In the genomic region with DNA sequence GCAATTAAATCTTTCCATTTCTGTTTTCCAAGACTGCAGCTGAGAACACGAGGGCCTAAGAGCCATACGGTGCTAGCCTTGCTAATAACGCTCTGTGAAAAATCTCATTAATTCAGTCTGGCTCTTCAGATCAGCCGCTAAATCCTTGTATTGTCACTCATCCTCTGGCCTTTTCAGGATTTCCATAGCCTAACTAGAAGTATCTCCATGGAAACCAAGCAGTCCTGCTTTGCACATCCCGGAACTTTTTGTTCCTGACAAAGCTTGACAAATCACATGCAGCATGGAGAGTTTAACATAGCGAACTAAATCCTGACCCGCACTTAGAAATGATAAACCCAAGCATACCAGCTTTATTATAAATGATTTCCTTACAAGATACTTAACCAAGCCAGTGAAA, we compare ENCODE assay signal across 32 cellular contexts.
DNase-seq lines count a peak whose midpoint lies in the region; ATAC-seq and TF ChIP-seq lines count a peak whose summit lies in the region.
"Had no signal": no experiment of that assay in that cellular context is flagged by ENCODE, and none has a peak within 500 bp of the region (broad histone marks: within the 10 kb centered on the region; RNA-seq: fewer than 3 reads in every experiment).

No MANE protein-coding gene starts in this region.

- H3K9me3 ChIP-seq in mesenchymal stem cell (ENCODE audit: control insufficient read depth, low read length) (no peaks in the 10 kb centered on the region), transverse colon (no peaks in the 10 kb centered on the region), PC-3 (ENCODE audit: low read length) (no peaks in the 10 kb centered on the region)
- H3K9me3 ChIP-seq: esophagus muscularis mucosa, neutrophil, prostate gland, thoracic aorta had no signal

- H3K36me3 ChIP-seq in mesenchymal stem cell (ENCODE audit: control insufficient read depth in 1 of 2, insufficient read depth in 2 of 2, low read depth in 1 of 2, low read length in 2 of 2) = no peaks in the 10 kb centered on the region
- H3K36me3 ChIP-seq in transverse colon = no peaks in the 10 kb centered on the region
- H3K36me3 ChIP-seq in PC-3 (ENCODE audit: low read depth, low read length) = no peaks in the 10 kb centered on the region
- H3K36me3 ChIP-seq: esophagus muscularis mucosa, heart right ventricle, neutrophil, prostate gland, thoracic aorta had no signal

- no peak overlapping the region for H2BK15ac ChIP-seq in mesenchymal stem cell (ENCODE audit: low read depth, poor library complexity, severe bottlenecking)

- H3K4me1 ChIP-seq in mesenchymal stem cell (ENCODE audit: control insufficient read depth, insufficient read depth, low read depth, low read length) = peaks cover 2% of the 10 kb centered on the region
- H3K4me1 ChIP-seq in transverse colon = peaks cover 0 to 1% (median 0%) of the 10 kb centered on the region in 4 donors
- H3K4me1 ChIP-seq in PC-3 (ENCODE audit: insufficient read depth, low read length) = peaks cover 11% of the 10 kb centered on the region
- H3K4me1 ChIP-seq: prostate gland had no signal

- CTCF ChIA-PET in PC-3 (lab: Charles Lee) = no interaction called here

- H4K8ac ChIP-seq in mesenchymal stem cell (ENCODE audit: low read length) = no peak overlapping the region

- H3K27me3 ChIP-seq in mesenchymal stem cell (ENCODE audit: control insufficient read depth in 1 of 2, insufficient read depth in 1 of 2, low read length in 2 of 2) (no peaks in the 10 kb centered on the region), transverse colon (no peaks in the 10 kb centered on the region), PC-3 (ENCODE audit: low read length) (no peaks in the 10 kb centered on the region)
- H3K27me3 ChIP-seq: esophagus muscularis mucosa, foreskin keratinocyte, heart right ventricle, neutrophil had no signal

- H3K79me1 ChIP-seq in mesenchymal stem cell (replicated peaks; ENCODE audit: low read length, poor library complexity, severe bottlenecking) = no peaks in the 10 kb centered on the region

- H4K91ac ChIP-seq in mesenchymal stem cell (ENCODE audit: low read length) = no peak overlapping the region

- H3K23ac ChIP-seq in mesenchymal stem cell (ENCODE audit: low read length in 2 of 2) = no peak overlapping the region

- H3K27ac ChIP-seq in mesenchymal stem cell (ENCODE audit: low read length, poor library complexity, severe bottlenecking) (no peak overlapping the region), transverse colon (no peak overlapping the region), PC-3 (ENCODE audit: low read length) (no peak overlapping the region)
- H3K27ac ChIP-seq: esophagus muscularis mucosa, foreskin keratinocyte, heart right ventricle, neutrophil, prostate gland, thoracic aorta had no signal

- H2AK5ac ChIP-seq in mesenchymal stem cell (ENCODE audit: low read length, severe bottlenecking) = no peak overlapping the region

- H3K14ac ChIP-seq in mesenchymal stem cell (ENCODE audit: low read length in 2 of 2) = no peak overlapping the region

- no TSS peak for BruUV-seq in PC-3 (replicated peaks; lab: Mats Ljungman, UMichigan)

- H3K18ac ChIP-seq in mesenchymal stem cell (ENCODE audit: low read depth in 1 of 2, low read length in 2 of 2) = no peak overlapping the region

- DNase-seq in NCI-H1417 (lab: John Stamatoyannopoulos, UW) = peak in 2 of 3 experiments; percentile 8 to 50
- no peak for DNase-seq in NCI-H1417 treated with DMSO at 0.1 percent for 48 hours (lab: John Stamatoyannopoulos, UW)
- DNase-seq in amniotic epithelial cell (ENCODE audit: low read depth) = peak; percentile 91
- peak; percentile 81 for DNase-seq in mesenchymal stem cell
- no peak for DNase-seq in transverse colon
- no peak for DNase-seq in posterior vena cava (ENCODE audit: low spot score)
- no peak for DNase-seq in PC-3
- DNase-seq: 8988T; activated CD4-positive, alpha-beta memory T cell treated with anti-CD3 and anti-CD28 coated beads, Interleukin-2, amount 10 ng/mL, durations not matched to agents 7 days and 5 days; activated CD4-positive, CD25-positive, alpha-beta regulatory T cell; activated CD8-positive, alpha-beta memory T cell treated with anti-CD3 and anti-CD28 coated beads, Interleukin-2, amount 50 U/mL, for 48 hours; activated naive CD4-positive, alpha-beta T cell treated with anti-CD3 and anti-CD28 coated beads, Interleukin-2, amount 50 U/mL, for 16 hours; AML-193; CD8-positive, alpha-beta T cell; effector memory CD4-positive, alpha-beta T cell; foreskin keratinocyte; heart right ventricle; KBM-7; mammary epithelial cell; NCI-H1105; NCI-H2029; SHP77 treated with DMSO at 0.1 percent for 48 hours; stimulated activated naive CD8-positive, alpha-beta T cell treated with anti-CD3 and anti-CD28 coated beads, Interleukin-15, Interleukin-2, amounts not matched to agents 100 U/mL and 50 U/mL, for 24 hours; SW 1271 had no signal

- H3F3A ChIP-seq in PC-3 (ENCODE audit: low read length, unreplicated experiment) = no peaks in the 10 kb centered on the region

- H3K79me2 ChIP-seq in PC-3 (ENCODE audit: low read length) = no peaks in the 10 kb centered on the region

- no peak overlapping the region for H3K4ac ChIP-seq in mesenchymal stem cell (ENCODE audit: low read depth in 1 of 2, low read length in 2 of 2)

- H2AFZ ChIP-seq in mesenchymal stem cell (ENCODE audit: low read depth, low read length) (no peak overlapping the region), PC-3 (ENCODE audit: low read length) (no peak overlapping the region)

- no peak overlapping the region for H2BK12ac ChIP-seq in mesenchymal stem cell (ENCODE audit: low read length in 2 of 2)

- POLR2A ChIA-PET in PC-3 (lab: Charles Lee; ENCODE audit: unreplicated experiment) = no interaction called here

- no peak for ATAC-seq in HG03025 (IDR thresholded peaks at IDR 0.05; ENCODE audit: low FRiP score, unreplicated experiment)
- no peak for ATAC-seq in PC-3
- ATAC-seq: activated T-helper 17 cell treated with anti-CD3 and anti-CD28 coated beads, Interleukin-2, amount 50 U/mL, for 72 hours; CD8-positive, alpha-beta T cell; foreskin keratinocyte; HCT116; heart right ventricle; Panc1; stimulated activated naive CD8-positive, alpha-beta T cell treated with anti-CD3 and anti-CD28 coated beads, Interleukin-15, Interleukin-2, amounts not matched to agents 100 U/mL and 50 U/mL, for 24 hours had no signal

- in situ Hi-C loops in transverse colon (cut with MboI; ENCODE audit: low pct_ligation_motif_present in 1 of 4, low pct_unique_long_range_greater_than_20kb in 1 of 4, low sequenced_read_pairs in 3 of 4) = no loop called here

- 64% methylated on average over 5 of the region's 7 CpGs for WGBS in mesenchymal stem cell
- WGBS in transverse colon (ENCODE audit: low coverage in 1 of 2), 2 donors = 90 to 96% methylated on average over 4 to 7 of the region's 7 CpGs

- no peak for TF ChIP-seq POLR2A in transverse colon (IDR thresholded peaks at IDR 0.05)

- intact Hi-C loops in transverse colon (cut with DNase I; ENCODE audit: low total_unique reads) = no loop called here
- intact Hi-C loops in posterior vena cava (cut with DNase I) = loop anchor here in 1 of 2 donors (5.0 kb wide), 1 partner anchor 1556 kb away; no protein-coding TSS in a partner anchor
- intact Hi-C loops in PC-3 (cut with micrococcal nuclease) = no loop called here

- TF ChIP-seq CTCF in transverse colon (IDR thresholded peaks at IDR 0.05) (no peak), PC-3 (conservative IDR thresholded peaks at IDR 0.05; ENCODE audit: low read depth, low read length) (no peak)

- H3K4me3 ChIP-seq in mesenchymal stem cell (ENCODE audit: insufficient read depth in 1 of 2, low read depth in 1 of 2, low read length in 2 of 2) = no peak overlapping the region
- no peak overlapping the region for H3K4me3 ChIP-seq in transverse colon
- H3K4me3 ChIP-seq in PC-3 (ENCODE audit: low read length) = no peak overlapping the region
- H3K4me3 ChIP-seq: esophagus muscularis mucosa, heart right ventricle, prostate gland, thoracic aorta had no signal

- H4K20me1 ChIP-seq in PC-3 (ENCODE audit: low read length) = no peaks in the 10 kb centered on the region

- no peak overlapping the region for H2BK120ac ChIP-seq in mesenchymal stem cell (ENCODE audit: low read depth, low read length)

- no peak overlapping the region for H2BK5ac ChIP-seq in mesenchymal stem cell (ENCODE audit: low read depth, low read length, poor library complexity, severe bottlenecking)

- peak; percentile 45 for TF ChIP-seq EP300 in transverse colon (IDR thresholded peaks at IDR 0.05; ENCODE audit: low read depth)

- H3K9me2 ChIP-seq in PC-3 (replicated peaks; ENCODE audit: low read length) = no peaks in the 10 kb centered on the region

- H3K9ac ChIP-seq in mesenchymal stem cell (ENCODE audit: low read length) = no peak overlapping the region
- H3K9ac ChIP-seq in PC-3 (ENCODE audit: low read length) = no peak overlapping the region

- H3K4me2 ChIP-seq in mesenchymal stem cell (ENCODE audit: low read length, poor library complexity, severe bottlenecking) (no peak overlapping the region), PC-3 (ENCODE audit: low read length) (no peak overlapping the region)

Comparison
In these comparisons a context has a peak if more than half of its experiments do, and no peak if none do; other contexts are left out.
1. DNase-seq: peak in NCI-H1417 (2 of 3), amniotic epithelial cell (single experiment) and mesenchymal stem cell (single experiment); none in NCI-H1417 treated with DMSO at 0.1 percent for 48 hours (single experiment), transverse colon (single experiment), posterior vena cava (single experiment) and PC-3 (single experiment).